ENCODE assay signal across 11 cellular contexts in the genomic region with DNA sequence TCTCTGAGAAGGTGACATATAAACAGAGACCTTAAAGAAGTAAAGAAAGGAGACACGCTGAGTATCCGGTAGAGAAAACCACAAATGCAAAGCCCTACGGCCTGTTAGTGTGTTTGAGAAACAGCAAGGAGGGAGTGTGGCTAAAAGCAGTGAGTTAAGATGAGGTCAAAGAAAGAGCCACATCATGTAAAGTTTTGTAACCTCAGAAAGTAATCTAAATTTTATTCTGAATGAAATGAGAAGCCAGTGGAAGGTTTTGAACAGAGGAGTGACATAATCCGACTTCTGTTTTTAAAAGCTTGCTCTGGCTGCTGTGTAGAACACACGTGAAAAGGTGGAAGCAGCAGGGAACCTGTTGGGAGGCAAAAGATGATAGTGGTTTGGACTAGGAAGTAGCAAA.
DNase-seq lines count a peak whose midpoint lies in the region; ATAC-seq and TF ChIP-seq lines count a peak whose summit lies in the region.
"Had no signal": no experiment of that assay in that cellular context is flagged by ENCODE, and none has a peak within 500 bp of the region (broad histone marks: within the 10 kb centered on the region; RNA-seq: fewer than 3 reads in every experiment).

No MANE protein-coding gene starts in this region.

- H3F3A ChIP-seq in Loucy (ENCODE audit: low read depth) = peaks cover 18% of the 10 kb centered on the region; the same call in 1 of the 2 replicates

- H3K27me3 ChIP-seq in Loucy (ENCODE audit: insufficient read depth, low read length, poor library complexity, severe bottlenecking) = no peaks in the 10 kb centered on the region
- H3K27me3 ChIP-seq: foreskin keratinocyte, thyroid gland had no signal

- H3K79me2 ChIP-seq in Loucy (ENCODE audit: insufficient read depth, low read length) = peaks cover 87% of the 10 kb centered on the region

- H3K9me2 ChIP-seq in Loucy (replicated peaks; ENCODE audit: low read depth, low read length) = no peaks in the 10 kb centered on the region

- H3K9ac ChIP-seq in Loucy (ENCODE audit: low read depth, low read length, poor library complexity, severe bottlenecking) = peak overlapping the region; percentile 57

- ATAC-seq in GM18870 (IDR thresholded peaks at IDR 0.05; ENCODE audit: unreplicated experiment) (peak; percentile 78), HG02571 (IDR thresholded peaks at IDR 0.05; ENCODE audit: unreplicated experiment) (peak; percentile 62)
- ATAC-seq: foreskin keratinocyte, right cardiac atrium had no signal

- TF ChIP-seq CTCF in Loucy (conservative IDR thresholded peaks at IDR 0.05; ENCODE audit: low read length) = no peak

- H3K4me2 ChIP-seq in Loucy (ENCODE audit: low read depth, low read length, poor library complexity, severe bottlenecking) = peak overlapping the region; percentile 84

- no peaks in the 10 kb centered on the region for H3K9me3 ChIP-seq in Loucy (ENCODE audit: insufficient read depth, low read depth, low read length)
- H3K9me3 ChIP-seq: thyroid gland had no signal

- DNase-seq in iris pigment epithelial cell (ENCODE audit: low read depth) = peak; percentile 66
- DNase-seq in DMS 273 (lab: John Stamatoyannopoulos, UW; ENCODE audit: unreplicated experiment) = no peak
- DNase-seq in midbrain (lab: John Stamatoyannopoulos, UW) = no peak
- DNase-seq in NCI-H524 treated with DMSO at 0.1 percent for 48 hours (lab: John Stamatoyannopoulos, UW) = no peak
- no peak for DNase-seq in NOMO-1 (lab: John Stamatoyannopoulos, UW; ENCODE audit: unreplicated experiment in 2 of 2)
- DNase-seq: foreskin keratinocyte, right cardiac atrium, thyroid gland had no signal

- no peak overlapping the region for H2AFZ ChIP-seq in Loucy (ENCODE audit: low read length)

- H3K4me3 ChIP-seq in Loucy (ENCODE audit: low read length, poor library complexity, severe bottlenecking) = peak overlapping the region; percentile 61
- H3K4me3 ChIP-seq: thyroid gland had no signal

- peaks cover 29% of the 10 kb centered on the region for H4K20me1 ChIP-seq in Loucy (ENCODE audit: insufficient read depth, low read length, poor library complexity, severe bottlenecking)

- peaks cover 65% of the 10 kb centered on the region for H3K4me1 ChIP-seq in Loucy (ENCODE audit: insufficient read depth, low read length, poor library complexity, severe bottlenecking)
- H3K4me1 ChIP-seq: foreskin keratinocyte had no signal

- H3K36me3 ChIP-seq in Loucy (ENCODE audit: insufficient read depth, low read length) = peaks cover 8% of the 10 kb centered on the region; the same call in 1 of the 2 replicates
- H3K36me3 ChIP-seq: thyroid gland had no signal
